ENCODE assay signal across 23 cellular contexts in the genomic region with DNA sequence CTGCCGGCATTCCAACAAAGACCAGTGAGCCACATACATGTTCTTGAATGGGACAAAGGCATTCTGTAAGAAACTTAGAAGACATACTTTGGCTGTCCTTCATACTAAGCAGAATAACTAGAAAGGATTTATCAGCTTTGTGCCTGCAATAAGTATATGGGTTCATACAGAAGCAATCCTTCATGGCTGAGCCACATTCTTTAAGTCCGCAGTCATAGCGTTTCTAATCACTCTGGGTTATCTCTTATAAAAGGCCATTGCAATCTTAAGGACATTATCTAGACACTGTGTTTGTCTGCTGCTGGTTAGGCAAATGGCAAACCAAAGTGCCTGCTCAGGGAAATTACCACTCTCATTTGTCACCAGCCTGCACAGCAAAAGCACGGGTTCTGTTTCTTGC.
"Had no signal": no experiment of that assay in that cellular context is flagged by ENCODE, and none has a peak within 500 bp of the region (broad histone marks: within the 10 kb centered on the region; RNA-seq: fewer than 3 reads in every experiment).

No MANE protein-coding gene starts in this region.

- H3K27me3 ChIP-seq: stomach, suprapubic skin, testis, thyroid gland, tibial artery, tibial nerve, transverse colon, upper lobe of left lung, upper lobe of right lung, uterus, vagina had no signal

- DNase-seq: stimulated activated CD4-positive, alpha-beta T cell treated with anti-CD3 and anti-CD28 coated beads, Interleukin-2, amount 100 ng/mL, for 48 hours; stimulated activated CD4-positive, alpha-beta T cell treated with anti-CD3 and anti-CD28 coated beads, Interleukin-4, amount 100 ng/mL, for 1 hour; stimulated activated CD4-positive, alpha-beta T cell treated with anti-CD3 and anti-CD28 coated beads, Interleukin-4, amount 100 ng/mL, for 24 hours; stimulated activated CD4-positive, alpha-beta T cell treated with anti-CD3 and anti-CD28 coated beads, Interleukin-4, amount 100 ng/mL, for 4 hours; stimulated activated CD8-positive, alpha-beta memory T cell treated with anti-CD3 and anti-CD28 coated beads, Interleukin-4, amount 100 ng/mL, for 48 hours; stimulated activated naive B cell treated with anti-CD40 and anti-IgM and Interleukin-4, amounts not matched to agents 10 μg/mL and 1 μg/mL and 100 μg/mL, for 72 hours; stimulated activated naive CD4-positive, alpha-beta T cell; stimulated activated naive CD4-positive, alpha-beta T cell treated with Interleukin-2 at 50 U/mL for 16 hours; stimulated activated naive CD8-positive, alpha-beta T cell treated with anti-CD3 and anti-CD28 coated beads, Interleukin-15, amount 100 ng/mL, for 72 hours; stimulated activated naive CD8-positive, alpha-beta T cell treated with anti-CD3 and anti-CD28 coated beads, Interleukin-15, Interleukin-2, amounts not matched to agents 100 U/mL and 50 U/mL, for 24 hours; stomach; substantia nigra; testis; thyroid gland; tibial artery; transverse colon; upper lobe of left lung; upper lobe of right lung; uterus had no signal

- H3K4me3 ChIP-seq: stomach, suprapubic skin, testis, thoracic aorta, thyroid gland, tibial artery, tibial nerve, transverse colon, upper lobe of left lung, upper lobe of right lung, uterus, vagina had no signal

- H3K9me3 ChIP-seq: suprapubic skin, testis, thoracic aorta, thyroid gland, tibial artery, transverse colon, upper lobe of right lung, uterus, vagina had no signal

- H3K27ac ChIP-seq: stomach, suprapubic skin, testis, thoracic aorta, thyroid gland, tibial artery, tibial nerve, transverse colon, upper lobe of left lung, upper lobe of right lung, uterus, vagina had no signal

- H3K4me1 ChIP-seq: stomach, suprapubic skin, testis, thyroid gland, tibial artery, tibial nerve, transverse colon, upper lobe of left lung, upper lobe of right lung, uterus, vagina had no signal

- H3K36me3 ChIP-seq: stomach, suprapubic skin, thoracic aorta, thyroid gland, tibial artery, tibial nerve, transverse colon, upper lobe of left lung, upper lobe of right lung, uterus, vagina had no signal
